ENCODE assay signal across 14 cellular contexts in genomic region chr19:34085336-34085735, GRCh38.
A peak's percentile ranks its signal among the peaks of the same experiment; 100 is the strongest.
DNase-seq lines count a peak whose midpoint lies in the region; ATAC-seq and TF ChIP-seq lines count a peak whose summit lies in the region.
"Had no signal": no experiment of that assay in that cellular context is flagged by ENCODE, and none has a peak within 500 bp of the region (broad histone marks: within the 10 kb centered on the region; RNA-seq: fewer than 3 reads in every experiment).

No MANE protein-coding gene starts in this region.

- H2BK15ac ChIP-seq in H9 (ENCODE audit: low read depth, low read length) (no peak overlapping the region), mesendoderm (replicated peaks; ENCODE audit: low read depth) (no peak overlapping the region)

- H3K27me3 Mint-ChIP-seq in H9 (ENCODE audit: low read depth) (no peaks in the 10 kb centered on the region), WTC11 (ENCODE audit: low read depth) (no peaks in the 10 kb centered on the region)
- peaks cover 16% of the 10 kb centered on the region for H3K27me3 Mint-ChIP-seq in activated naive CD8-positive, alpha-beta T cell treated with anti-CD3 and anti-CD28 coated beads for 36 hours

- intact Hi-C loops in ovary (cut with DNase I), result no loop called here

- no peak overlapping the region for H3K4me3 Mint-ChIP-seq in H9
- no peak overlapping the region for H3K4me3 Mint-ChIP-seq in WTC11
- no peak overlapping the region for H3K4me3 Mint-ChIP-seq in activated naive CD8-positive, alpha-beta T cell treated with anti-CD3 and anti-CD28 coated beads for 36 hours
- H3K4me3 Mint-ChIP-seq: B cell; CD8-positive, alpha-beta T cell had no signal

- CTCF ChIA-PET in WTC11 (lab: Charles Lee), result interaction anchor here (1.0 to 2.4 kb wide), 6 partner anchors 11 to 307 kb away, joined by 3 to 26 read pairs (median 11); no protein-coding TSS in a partner anchor

- H3T11ph ChIP-seq in H9 (ENCODE audit: low read length), result no peak overlapping the region

- H3K56ac ChIP-seq in H9 (ENCODE audit: insufficient read length, low read depth, low read length) (no peak overlapping the region), mesendoderm (ENCODE audit: low read length) (no peak overlapping the region)

- H3K36me3 Mint-ChIP-seq in H9 (ENCODE audit: insufficient read depth in 1 of 3, low read depth in 3 of 3) (peaks cover 0 to 7% (median 2%) of the 10 kb centered on the region in 3 experiments; a peak in 4 of 7 replicates), WTC11 (peaks cover 7% of the 10 kb centered on the region)
- H3K36me3 Mint-ChIP-seq in activated naive CD8-positive, alpha-beta T cell treated with anti-CD3 and anti-CD28 coated beads for 36 hours, result no peaks in the 10 kb centered on the region
- H3K36me3 Mint-ChIP-seq: CD8-positive, alpha-beta T cell had no signal

- H2BK120ac ChIP-seq in H9 (ENCODE audit: low read depth, low read length, poor library complexity, severe bottlenecking), result no peak overlapping the region
- H2BK120ac ChIP-seq in mesendoderm (ENCODE audit: low read depth, low read length), result no peak overlapping the region

- WGBS in H9 (ENCODE audit: extremely low coverage, insufficient read length, low lambda C conversion rate), result no CpG with 5 or more reads among the region's 3 CpGs
- no CpG with 5 or more reads among the region's 3 CpGs for WGBS in mesendoderm (ENCODE audit: extremely low coverage, insufficient coverage, low lambda C conversion rate)
- WGBS in ovary, 3 donors, result 71 to 72% (median 72%) methylated on average over 3 of the region's 3 CpGs

- H3K23me2 ChIP-seq in H9 (ENCODE audit: insufficient read length, low read depth, low read length, poor library complexity, severe bottlenecking), result no peaks in the 10 kb centered on the region

- H4K20me1 ChIP-seq in H9 (ENCODE audit: control insufficient read depth, insufficient read depth, insufficient read length), result no peaks in the 10 kb centered on the region
- H4K20me1 ChIP-seq: BLaER1 treated with 17β-estradiol and CSF1 and Interleukin-3, amounts not matched to agents 10 nM and 100 nM had no signal

- H3K4ac ChIP-seq in H9 (ENCODE audit: low read depth, low read length) (no peak overlapping the region), mesendoderm (ENCODE audit: low read depth, low read length) (no peak overlapping the region)

- H3K4me2 ChIP-seq in H9 (ENCODE audit: insufficient read depth, insufficient read length, low read length), result no peak overlapping the region
- no peak overlapping the region for H3K4me2 ChIP-seq in mesendoderm (ENCODE audit: low read length)
- H3K4me2 ChIP-seq: BLaER1 treated with 17β-estradiol and CSF1 and Interleukin-3, amounts not matched to agents 10 nM and 100 nM had no signal

- H3K79me1 ChIP-seq in H9 (ENCODE audit: insufficient read depth, low read depth, low read length, poor library complexity, severe bottlenecking) (no peaks in the 10 kb centered on the region), mesendoderm (ENCODE audit: low read length) (no peaks in the 10 kb centered on the region)

- no peak overlapping the region for H3K18ac ChIP-seq in H9 (ENCODE audit: insufficient read length, low read depth, low read length)
- no peak overlapping the region for H3K18ac ChIP-seq in mesendoderm (ENCODE audit: low read length)

- TF ChIP-seq CTCF in H9 (conservative IDR thresholded peaks at IDR 0.05) (no peak), WTC11 (IDR thresholded peaks at IDR 0.05) (no peak), ovary (IDR thresholded peaks at IDR 0.05) (no peak)

- H2BK12ac ChIP-seq in H9 (ENCODE audit: insufficient read length, low read depth, low read length), result no peak overlapping the region

- peak overlapping the region; percentile 52 to 96 (median 66); a peak in 5 of 7 replicates for H3K27ac Mint-ChIP-seq in H9
- H3K27ac Mint-ChIP-seq in WTC11, result peak overlapping the region; percentile 91
- H3K27ac Mint-ChIP-seq in activated naive CD8-positive, alpha-beta T cell treated with anti-CD3 and anti-CD28 coated beads for 36 hours, result no peak overlapping the region
- H3K27ac Mint-ChIP-seq: B cell; CD8-positive, alpha-beta T cell had no signal

- peak; percentile 35 for ATAC-seq in WTC11
- ATAC-seq: CD8-positive, alpha-beta T cell; GM12878; HCT116 had no signal

- H3K36me3 ChIP-seq in mesendoderm (ENCODE audit: control insufficient read depth, insufficient read depth, low read length) (no peaks in the 10 kb centered on the region), ovary (no peaks in the 10 kb centered on the region)
- H3K36me3 ChIP-seq: BLaER1 treated with 17β-estradiol and CSF1 and Interleukin-3, amounts not matched to agents 10 nM and 100 nM had no signal

- H4K5ac ChIP-seq in H9 (ENCODE audit: insufficient read length, low read depth, low read length) (no peak overlapping the region), mesendoderm (ENCODE audit: low read length) (no peak overlapping the region)

- H2AK5ac ChIP-seq in H9 (ENCODE audit: insufficient read length, low read length), result no peak overlapping the region
- no peak overlapping the region for H2AK5ac ChIP-seq in mesendoderm (ENCODE audit: low read length)

- H4K91ac ChIP-seq in H9 (ENCODE audit: insufficient read length, low read depth, low read length), result no peak overlapping the region

- no peak overlapping the region for H2BK20ac ChIP-seq in H9 (ENCODE audit: low read depth, low read length, poor library complexity, severe bottlenecking)

- H3K4me1 ChIP-seq in H9 (ENCODE audit: insufficient read depth, low read length) (no peaks in the 10 kb centered on the region; the same call in 1 of the 2 replicates), mesendoderm (ENCODE audit: control insufficient read depth, low read depth, low read length) (peaks cover 2% of the 10 kb centered on the region), ovary (ENCODE audit: insufficient read depth) (peaks cover 6% of the 10 kb centered on the region)
- H3K4me1 ChIP-seq: BLaER1 treated with 17β-estradiol and CSF1 and Interleukin-3, amounts not matched to agents 10 nM and 100 nM had no signal

- no peak overlapping the region for H4K8ac ChIP-seq in H9 (replicated peaks; ENCODE audit: insufficient read length, low read depth, low read length)
- H4K8ac ChIP-seq in mesendoderm (ENCODE audit: low read depth, low read length), result no peak overlapping the region

- TF ChIP-seq POLR2A in ovary (IDR thresholded peaks at IDR 0.05), result no peak

- H3K9ac ChIP-seq in H9 (ENCODE audit: extremely low read depth, insufficient read length, low read length), result no peak overlapping the region
- no peak overlapping the region for H3K9ac ChIP-seq in mesendoderm (ENCODE audit: low read length)
- H3K9ac ChIP-seq: BLaER1 treated with 17β-estradiol and CSF1 and Interleukin-3, amounts not matched to agents 10 nM and 100 nM had no signal

- H2AFZ ChIP-seq in H9 (ENCODE audit: low read length), result no peak overlapping the region

- DNase-seq in H9, result no peak
- DNase-seq in WTC11 (ENCODE audit: low spot score), result no peak
- peak; percentile 10 for DNase-seq in mesendoderm
- no peak for DNase-seq in NCI-H524 treated with DMSO at 0.1 percent for 48 hours (lab: John Stamatoyannopoulos, UW)
- DNase-seq in ovary, result no peak
- no peak for DNase-seq in NCI-H510A (lab: John Stamatoyannopoulos, UW)
- no peak for DNase-seq in activated naive CD8-positive, alpha-beta T cell treated with anti-CD3 and anti-CD28 coated beads for 36 hours
- DNase-seq: Calu3; CD8-positive, alpha-beta T cell; DMS79 treated with DMSO at 0.1 percent for 48 hours had no signal

- H3K14ac ChIP-seq in H9 (ENCODE audit: insufficient read depth, low read length), result no peak overlapping the region

- H3K4me1 Mint-ChIP-seq in H9, result peaks cover 33 to 48% of the 10 kb centered on the region in 2 experiments
- peaks cover 42% of the 10 kb centered on the region for H3K4me1 Mint-ChIP-seq in WTC11
- no peaks in the 10 kb centered on the region for H3K4me1 Mint-ChIP-seq in activated naive CD8-positive, alpha-beta T cell treated with anti-CD3 and anti-CD28 coated beads for 36 hours
- H3K4me1 Mint-ChIP-seq: B cell had no signal

- H3K23ac ChIP-seq in H9 (ENCODE audit: insufficient read length, low read depth, low read length) (no peak overlapping the region), mesendoderm (ENCODE audit: low read length) (no peak overlapping the region)

- no peak for TF ChIP-seq EP300 in ovary (IDR thresholded peaks at IDR 0.05)

- H3K9me3 ChIP-seq in H9 (ENCODE audit: control insufficient read depth, low read depth, low read length) (no peaks in the 10 kb centered on the region), ovary (no peaks in the 10 kb centered on the region)

- H2BK5ac ChIP-seq in H9 (ENCODE audit: insufficient read length, low read length) (no peak overlapping the region), mesendoderm (ENCODE audit: low read length) (no peak overlapping the region)

- H3K79me2 ChIP-seq in H9 (ENCODE audit: insufficient read depth, low read length), result no peaks in the 10 kb centered on the region
- H3K79me2 ChIP-seq in mesendoderm (ENCODE audit: control insufficient read depth, insufficient read depth, low read length), result no peaks in the 10 kb centered on the region

- H3K4me3 ChIP-seq in mesendoderm (ENCODE audit: low read length), result no peak overlapping the region
- H3K4me3 ChIP-seq in ovary, result no peak overlapping the region
- H3K4me3 ChIP-seq: BLaER1 treated with 17β-estradiol and CSF1 and Interleukin-3, amounts not matched to agents 10 nM and 100 nM; GM12878 had no signal

- no peak overlapping the region for H3K27ac ChIP-seq in H9 (ENCODE audit: insufficient read length, low read depth, low read length)
- no peak overlapping the region for H3K27ac ChIP-seq in mesendoderm (ENCODE audit: low read depth, low read length)
- H3K27ac ChIP-seq in ovary, result no peak overlapping the region
- H3K27ac ChIP-seq: BLaER1 treated with 17β-estradiol and CSF1 and Interleukin-3, amounts not matched to agents 10 nM and 100 nM had no signal

- H3K27me3 ChIP-seq in H9 (ENCODE audit: insufficient read depth, low read length), result no peaks in the 10 kb centered on the region
- H3K27me3 ChIP-seq in mesendoderm (ENCODE audit: insufficient read depth, low read length, poor library complexity), result no peaks in the 10 kb centered on the region
- no peaks in the 10 kb centered on the region for H3K27me3 ChIP-seq in ovary
- H3K27me3 ChIP-seq: BLaER1 treated with 17β-estradiol and CSF1 and Interleukin-3, amounts not matched to agents 10 nM and 100 nM had no signal

- POLR2A ChIA-PET in WTC11 (lab: Charles Lee), result no interaction called here

- H3K9me3 Mint-ChIP-seq in H9 (peaks cover 9% of the 10 kb centered on the region in 2 experiments), WTC11 (peaks cover 16% of the 10 kb centered on the region)
- H3K9me3 Mint-ChIP-seq in activated naive CD8-positive, alpha-beta T cell treated with anti-CD3 and anti-CD28 coated beads for 36 hours, result peaks cover 2% of the 10 kb centered on the region
- H3K9me3 Mint-ChIP-seq: CD8-positive, alpha-beta T cell had no signal

TF ChIP-seq in WTC11, 78 proteins besides CTCF, POLR2A, EP300 and RAD21:
- no peak for TF ChIP-seq HMGA2 (CRISPR knock-in tag; IDR thresholded peaks at IDR 0.05)
- peak; percentile 46; the same call in 1 of the 2 replicates for TF ChIP-seq ZNF423 (CRISPR knock-in tag; IDR thresholded peaks at IDR 0.05)
